ENCODE assay signal across 18 cellular contexts in genomic region chr17:68753985-68754769, GRCh38.
DNase-seq lines count a peak whose midpoint lies in the region; ATAC-seq and TF ChIP-seq lines count a peak whose summit lies in the region.
"Had no signal": no experiment of that assay in that cellular context is flagged by ENCODE, and none has a peak within 500 bp of the region (broad histone marks: within the 10 kb centered on the region; RNA-seq: fewer than 3 reads in every experiment).

No MANE protein-coding gene starts in this region.

- H2AFZ ChIP-seq in PC-9 (peak overlapping the region; percentile 36; the same call in 1 of the 2 replicates), trophoblast cell (ENCODE audit: insufficient read depth, low read length, poor library complexity) (no peak overlapping the region)

- TF ChIP-seq RAD21 in liver (IDR thresholded peaks at IDR 0.05) = peak in 1 of 2 donors; percentile 38

- no peak overlapping the region for H3K4me2 ChIP-seq in PC-9
- H3K4me2 ChIP-seq in trophoblast cell (ENCODE audit: low read length) = no peak overlapping the region
- H3K4me2 ChIP-seq: A549; BLaER1 treated with 17β-estradiol and CSF1 and Interleukin-3, amounts not matched to agents 10 nM and 100 nM had no signal

- H3K18ac ChIP-seq in trophoblast cell (ENCODE audit: low read length) = no peak overlapping the region

- no peak overlapping the region for H3K27ac ChIP-seq in PC-9
- H3K27ac ChIP-seq in liver (ENCODE audit: low read depth in 1 of 2, low read length in 2 of 2) = no peak overlapping the region
- H3K27ac ChIP-seq in trophoblast cell (ENCODE audit: low read depth, low read length) = no peak overlapping the region
- H3K27ac ChIP-seq in right atrium auricular region = no peak overlapping the region
- H3K27ac ChIP-seq: 22Rv1; A549; BLaER1 treated with 17β-estradiol and CSF1 and Interleukin-3, amounts not matched to agents 10 nM and 100 nM; C4-2B had no signal

- H3K36me3 ChIP-seq in PC-9 (ENCODE audit: low read depth) = no peaks in the 10 kb centered on the region
- H3K36me3 ChIP-seq in liver (ENCODE audit: control insufficient read depth in 4 of 4, insufficient read depth in 3 of 4, low read depth in 1 of 4, low read length in 3 of 4) = no peaks in the 10 kb centered on the region
- no peaks in the 10 kb centered on the region for H3K36me3 ChIP-seq in trophoblast cell (ENCODE audit: control insufficient read depth in 1 of 2, insufficient read depth in 2 of 2, low read length in 2 of 2)
- H3K36me3 ChIP-seq in right atrium auricular region = no peaks in the 10 kb centered on the region
- H3K36me3 ChIP-seq: BLaER1 treated with 17β-estradiol and CSF1 and Interleukin-3, amounts not matched to agents 10 nM and 100 nM had no signal

- 90% methylated on average over 9 of the region's 9 CpGs for WGBS in liver
- no CpG with 5 or more reads among the region's 9 CpGs for WGBS in trophoblast cell (ENCODE audit: extremely low coverage, insufficient coverage, insufficient read length)

- no peaks in the 10 kb centered on the region for H3K79me1 ChIP-seq in trophoblast cell (ENCODE audit: low read length)

- no peak overlapping the region for H2BK5ac ChIP-seq in trophoblast cell (ENCODE audit: low read depth, low read length, poor library complexity)

- DNase-seq in PC-9 (no peak), left lobe of liver (ENCODE audit: low spot score) (no peak), trophoblast cell (no peak), right atrium auricular region (ENCODE audit: low spot score) (no peak), NCI-H446 (lab: John Stamatoyannopoulos, UW) (no peak)
- DNase-seq: AML-193; Caco-2; Calu3; CD4-positive, alpha-beta T cell; CD8-positive, alpha-beta T cell; DMS79 treated with DMSO at 0.1 percent for 48 hours; GF-D8 had no signal

- H4K91ac ChIP-seq in trophoblast cell (ENCODE audit: low read depth, low read length) = no peak overlapping the region

- no peak overlapping the region for H2AK5ac ChIP-seq in trophoblast cell (ENCODE audit: low read length)

- no peaks in the 10 kb centered on the region for H3K27me3 ChIP-seq in PC-9 (ENCODE audit: insufficient read depth, low read depth)
- no peaks in the 10 kb centered on the region for H3K27me3 ChIP-seq in liver (ENCODE audit: control insufficient read depth in 4 of 4, insufficient read depth in 4 of 4, low read length in 3 of 4)
- no peaks in the 10 kb centered on the region for H3K27me3 ChIP-seq in trophoblast cell (ENCODE audit: insufficient read depth, low read length)
- H3K27me3 ChIP-seq in right atrium auricular region = no peaks in the 10 kb centered on the region
- H3K27me3 ChIP-seq: BLaER1 treated with 17β-estradiol and CSF1 and Interleukin-3, amounts not matched to agents 10 nM and 100 nM had no signal

- no peak overlapping the region for H2BK120ac ChIP-seq in trophoblast cell (ENCODE audit: insufficient read depth, low read length, poor library complexity)

- no peak overlapping the region for H3K14ac ChIP-seq in trophoblast cell (ENCODE audit: low read length)

- no peak overlapping the region for H3K4ac ChIP-seq in trophoblast cell (ENCODE audit: low read depth, low read length)

- H3K23ac ChIP-seq in trophoblast cell (ENCODE audit: low read length) = peak overlapping the region; percentile 3

- H3K4me3 ChIP-seq in PC-9 = no peak overlapping the region
- H3K4me3 ChIP-seq in liver (ENCODE audit: low read depth in 1 of 3, low read length in 3 of 3) = no peak overlapping the region
- no peak overlapping the region for H3K4me3 ChIP-seq in trophoblast cell (ENCODE audit: low read depth, low read length)
- no peak overlapping the region for H3K4me3 ChIP-seq in right atrium auricular region
- H3K4me3 ChIP-seq: A549; BLaER1 treated with 17β-estradiol and CSF1 and Interleukin-3, amounts not matched to agents 10 nM and 100 nM had no signal

- intact Hi-C loops in PC-9 (cut with micrococcal nuclease; ENCODE audit: unreplicated experiment) = loop anchor here (10.0 kb wide), 1 partner anchor 559 kb away; no protein-coding TSS in a partner anchor

- peak; percentile 33 for ATAC-seq in left lobe of liver
- ATAC-seq in GM21423 (IDR thresholded peaks at IDR 0.05; ENCODE audit: unreplicated experiment) = no peak
- ATAC-seq: A549; CD8-positive, alpha-beta T cell had no signal

- H4K12ac ChIP-seq in trophoblast cell (ENCODE audit: low read depth, low read length) = no peak overlapping the region

- BruUV-seq in PC-9 (replicated peaks; lab: Mats Ljungman, UMichigan) = no TSS peak

- 0 out of 2 replicates have a peak, but pooled peaks cover 3% of the 10 kb centered on the region for H3F3A ChIP-seq in PC-9 (ENCODE audit: insufficient read depth, low read depth)

- no peaks in the 10 kb centered on the region for H4K20me1 ChIP-seq in PC-9 (ENCODE audit: insufficient read depth)
- H4K20me1 ChIP-seq: BLaER1 treated with 17β-estradiol and CSF1 and Interleukin-3, amounts not matched to agents 10 nM and 100 nM had no signal

- H3K9me2 ChIP-seq in PC-9 (ENCODE audit: insufficient read depth) = no peaks in the 10 kb centered on the region

- POLR2A ChIA-PET in PC-9 (lab: Charles Lee; ENCODE audit: unreplicated experiment) = no interaction called here

- H3K79me2 ChIP-seq in PC-9 (ENCODE audit: low read depth) = no peaks in the 10 kb centered on the region
- H3K79me2 ChIP-seq in trophoblast cell (ENCODE audit: control insufficient read depth, insufficient read depth, low read length, poor library complexity) = no peaks in the 10 kb centered on the region

- H3K4me1 ChIP-seq in PC-9 (replicated peaks; ENCODE audit: insufficient read depth) (peaks cover 9% of the 10 kb centered on the region), liver (ENCODE audit: control insufficient read depth in 4 of 4, insufficient read depth in 4 of 4, low read length in 3 of 4) (peaks cover 0 to 9% (median 6%) of the 10 kb centered on the region in 4 donors), trophoblast cell (ENCODE audit: control insufficient read depth in 1 of 2, insufficient read depth in 2 of 2, low read length in 2 of 2) (no peaks in the 10 kb centered on the region), right atrium auricular region (peaks cover 0 to 3% of the 10 kb centered on the region in 2 donors)

- CTCF ChIA-PET in PC-9 (lab: Charles Lee) = no interaction called here

- H3K9ac ChIP-seq in liver (ENCODE audit: low read depth in 1 of 2, low read length in 2 of 2) (no peak overlapping the region), trophoblast cell (ENCODE audit: low read length) (no peak overlapping the region)
- H3K9ac ChIP-seq: BLaER1 treated with 17β-estradiol and CSF1 and Interleukin-3, amounts not matched to agents 10 nM and 100 nM had no signal

- TF ChIP-seq CTCF in PC-9 (conservative IDR thresholded peaks at IDR 0.05) = no peak
- no peak for TF ChIP-seq CTCF in liver (IDR thresholded peaks at IDR 0.05; ENCODE audit: low read depth, low read length, missing input control)
- TF ChIP-seq CTCF in right atrium auricular region (IDR thresholded peaks at IDR 0.05) = no peak

- H3K9me3 ChIP-seq in PC-9 (ENCODE audit: insufficient read depth, low read depth) (no peaks in the 10 kb centered on the region), liver (ENCODE audit: control insufficient read depth in 4 of 4, low read length in 3 of 4) (no peaks in the 10 kb centered on the region), trophoblast cell (ENCODE audit: insufficient read depth, low read depth, low read length) (no peaks in the 10 kb centered on the region), right atrium auricular region (no peaks in the 10 kb centered on the region)
- H3K9me3 ChIP-seq: A549, Caco-2 had no signal

- H2BK12ac ChIP-seq in trophoblast cell (ENCODE audit: low read length) = no peak overlapping the region

- no peak overlapping the region for H4K8ac ChIP-seq in trophoblast cell (ENCODE audit: low read depth, low read length)

TF ChIP-seq in liver, 16 proteins besides CTCF, POLR2A, EP300 and RAD21:
- TF ChIP-seq HNF4G (IDR thresholded peaks at IDR 0.05) (no peak), ATF3 (IDR thresholded peaks at IDR 0.05) (peak; percentile 49), RXRA (IDR thresholded peaks at IDR 0.05) (peak in 1 of 2 donors; percentile 12)
